13 cellular contexts compared by ENCODE assay signal in the genomic region with DNA sequence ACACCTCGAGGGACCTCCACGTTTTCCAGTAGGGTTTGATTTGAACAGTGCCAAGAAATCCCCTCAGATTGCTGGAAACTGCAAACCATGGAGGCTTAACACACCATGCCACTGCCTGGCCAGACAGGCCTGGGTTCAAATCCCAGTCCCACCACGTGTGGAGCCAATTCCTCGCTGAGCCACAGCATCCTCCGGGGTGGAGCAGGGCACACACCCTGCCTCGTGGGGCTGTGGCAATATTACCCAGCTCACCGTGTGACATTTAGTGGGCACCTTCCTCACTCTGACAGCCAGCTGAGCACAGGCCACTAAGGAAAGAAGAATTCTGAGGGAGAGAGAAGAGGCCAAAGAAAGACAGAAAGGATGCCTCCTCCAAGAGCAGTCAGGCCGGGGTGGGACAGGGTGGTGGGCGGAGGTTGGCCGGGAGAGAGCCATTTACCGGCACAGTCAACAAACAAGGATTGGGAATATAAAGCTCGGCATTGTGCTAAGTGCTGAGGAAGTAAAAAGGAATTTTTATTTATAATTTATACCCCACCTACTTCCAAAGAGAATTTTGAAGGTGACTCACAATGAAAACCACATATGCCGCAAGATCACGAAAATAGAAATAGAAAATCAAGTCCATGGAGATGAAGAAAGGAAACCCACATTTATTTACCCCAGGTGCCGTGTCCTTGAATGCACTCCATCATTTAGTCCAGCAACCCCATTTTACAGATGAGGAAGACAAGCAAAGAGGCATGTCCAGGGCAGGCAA.
DNase-seq lines count a peak whose midpoint lies in the region; ATAC-seq and TF ChIP-seq lines count a peak whose summit lies in the region.
"Had no signal": no experiment of that assay in that cellular context is flagged by ENCODE, and none has a peak within 500 bp of the region (broad histone marks: within the 10 kb centered on the region; RNA-seq: fewer than 3 reads in every experiment).

No MANE protein-coding gene starts in this region.

- no peaks in the 10 kb centered on the region for H3K36me3 ChIP-seq in RWPE2 (ENCODE audit: low read depth)
- H3K36me3 ChIP-seq: gastrocnemius medialis had no signal

- no peaks in the 10 kb centered on the region for H3K4me1 Mint-ChIP-seq in stimulated activated memory B cell treated with anti-CD40 and anti-IgM and Interleukin-4, amounts not matched to agents 10 μg/mL and 1 μg/mL and 100 μg/mL, for 72 hours
- H3K4me1 Mint-ChIP-seq in stimulated activated naive B cell treated with anti-CD40 and anti-IgM and Interleukin-4, amounts not matched to agents 10 μg/mL and 1 μg/mL and 100 μg/mL, for 72 hours: no peaks in the 10 kb centered on the region
- H3K4me1 Mint-ChIP-seq: activated naive CD4-positive, alpha-beta T cell treated with anti-CD3 and anti-CD28 coated beads, Interleukin-2, amount 50 U/mL, for 24 hours had no signal

- TF ChIP-seq CTCF in RWPE2 (IDR thresholded peaks at IDR 0.05; ENCODE audit: poor library complexity, severe bottlenecking) (no peak), fibroblast of the aortic adventitia (IDR thresholded peaks at IDR 0.05; ENCODE audit: insufficient read depth, low read length) (no peak)

- peak overlapping the region; percentile 85 for H3K27ac ChIP-seq in RWPE2 (ENCODE audit: poor library complexity, severe bottlenecking)
- H3K27ac ChIP-seq: gastrocnemius medialis had no signal

- H3K4me3 ChIP-seq in RWPE2 (ENCODE audit: severe bottlenecking) (no peak overlapping the region), fibroblast of the aortic adventitia (ENCODE audit: low read depth, low read length) (no peak overlapping the region)
- H3K4me3 ChIP-seq: gastrocnemius medialis, K562 had no signal

- H3K4me1 ChIP-seq in RWPE2 (ENCODE audit: insufficient read depth, poor library complexity, severe bottlenecking): peaks cover 44% of the 10 kb centered on the region

- peaks cover 6% of the 10 kb centered on the region for H3K36me3 Mint-ChIP-seq in stimulated activated memory B cell treated with anti-CD40 and anti-IgM and Interleukin-4, amounts not matched to agents 10 μg/mL and 1 μg/mL and 100 μg/mL, for 72 hours
- no peaks in the 10 kb centered on the region for H3K36me3 Mint-ChIP-seq in stimulated activated naive B cell treated with anti-CD40 and anti-IgM and Interleukin-4, amounts not matched to agents 10 μg/mL and 1 μg/mL and 100 μg/mL, for 72 hours

- H3K4me3 Mint-ChIP-seq in stimulated activated memory B cell treated with anti-CD40 and anti-IgM and Interleukin-4, amounts not matched to agents 10 μg/mL and 1 μg/mL and 100 μg/mL, for 72 hours: no peak overlapping the region
- no peak overlapping the region for H3K4me3 Mint-ChIP-seq in stimulated activated naive B cell treated with anti-CD40 and anti-IgM and Interleukin-4, amounts not matched to agents 10 μg/mL and 1 μg/mL and 100 μg/mL, for 72 hours
- H3K4me3 Mint-ChIP-seq: activated naive CD4-positive, alpha-beta T cell treated with anti-CD3 and anti-CD28 coated beads, Interleukin-2, amount 50 U/mL, for 24 hours had no signal

- ATAC-seq in RWPE2 (ENCODE audit: low read depth) (peak; percentile 98), HG03159 (IDR thresholded peaks at IDR 0.05; ENCODE audit: unreplicated experiment) (no peak)
- no peak for ATAC-seq in stimulated activated memory B cell treated with anti-CD40 and anti-IgM and Interleukin-4, amounts not matched to agents 10 μg/mL and 1 μg/mL and 100 μg/mL, for 72 hours
- no peak for ATAC-seq in stimulated activated naive B cell treated with anti-CD40 and anti-IgM and Interleukin-4, amounts not matched to agents 10 μg/mL and 1 μg/mL and 100 μg/mL, for 72 hours (replicated peaks)
- ATAC-seq: K562 had no signal

- DNase-seq in ELR (ENCODE audit: low read depth) (peak; percentile 97), RWPE2 (ENCODE audit: low spot score) (peak; percentile 86), fibroblast of the aortic adventitia (ENCODE audit: low read depth) (peak; percentile 97), renal cortical epithelial cell (ENCODE audit: low read depth) (peak; percentile 84), NCI-H1436 (lab: John Stamatoyannopoulos, UW) (no peak)
- no peak for DNase-seq in stimulated activated naive B cell treated with anti-CD40 and anti-IgM and Interleukin-4, amounts not matched to agents 10 μg/mL and 1 μg/mL and 100 μg/mL, for 72 hours
- DNase-seq: DND-41, gastrocnemius medialis, naive B cell had no signal

- H3K27ac Mint-ChIP-seq in stimulated activated memory B cell treated with anti-CD40 and anti-IgM and Interleukin-4, amounts not matched to agents 10 μg/mL and 1 μg/mL and 100 μg/mL, for 72 hours: no peak overlapping the region
- H3K27ac Mint-ChIP-seq in stimulated activated naive B cell treated with anti-CD40 and anti-IgM and Interleukin-4, amounts not matched to agents 10 μg/mL and 1 μg/mL and 100 μg/mL, for 72 hours: no peak overlapping the region
- H3K27ac Mint-ChIP-seq: activated naive CD4-positive, alpha-beta T cell treated with anti-CD3 and anti-CD28 coated beads, Interleukin-2, amount 50 U/mL, for 24 hours; naive B cell had no signal

- H3K9me3 Mint-ChIP-seq in stimulated activated memory B cell treated with anti-CD40 and anti-IgM and Interleukin-4, amounts not matched to agents 10 μg/mL and 1 μg/mL and 100 μg/mL, for 72 hours: peaks cover 5% of the 10 kb centered on the region
- H3K9me3 Mint-ChIP-seq in stimulated activated naive B cell treated with anti-CD40 and anti-IgM and Interleukin-4, amounts not matched to agents 10 μg/mL and 1 μg/mL and 100 μg/mL, for 72 hours: peaks cover 3 to 4% of the 10 kb centered on the region in 2 donors

- peaks cover 9% of the 10 kb centered on the region for H3K27me3 Mint-ChIP-seq in stimulated activated memory B cell treated with anti-CD40 and anti-IgM and Interleukin-4, amounts not matched to agents 10 μg/mL and 1 μg/mL and 100 μg/mL, for 72 hours
- H3K27me3 Mint-ChIP-seq in stimulated activated naive B cell treated with anti-CD40 and anti-IgM and Interleukin-4, amounts not matched to agents 10 μg/mL and 1 μg/mL and 100 μg/mL, for 72 hours: no peaks in the 10 kb centered on the region

- H3K9me3 ChIP-seq in RWPE2 (ENCODE audit: severe bottlenecking): no peaks in the 10 kb centered on the region
- H3K9me3 ChIP-seq: gastrocnemius medialis had no signal

- no peaks in the 10 kb centered on the region for H3K27me3 ChIP-seq in RWPE2 (ENCODE audit: insufficient read depth, poor library complexity, severe bottlenecking)
- H3K27me3 ChIP-seq: gastrocnemius medialis had no signal

Comparison
In these comparisons a context has a peak if more than half of its experiments do, and no peak if none do; other contexts are left out.
1. DNase-seq: peak in ELR (single experiment), RWPE2 (single experiment), fibroblast of the aortic adventitia (single experiment) and renal cortical epithelial cell (single experiment); none in NCI-H1436 (single experiment) and stimulated activated naive B cell treated with anti-CD40 and anti-IgM and Interleukin-4, amounts not matched to agents 10 μg/mL and 1 μg/mL and 100 μg/mL, for 72 hours (single experiment).